ENCODE assay signal across 20 cellular contexts in genomic region chr1:205533729-205534443, GRCh38.
"Had no signal": no experiment of that assay in that cellular context is flagged by ENCODE, and none has a peak within 500 bp of the region (broad histone marks: within the 10 kb centered on the region; RNA-seq: fewer than 3 reads in every experiment).

No MANE protein-coding gene starts in this region.

- H3K4me3 Mint-ChIP-seq: activated T-helper 1 cell treated with anti-CD3 and anti-CD28 coated beads, Interleukin-12 subunit alpha, Interleukin-12 subunit beta, Interleukin-2, Interleukin-4 antibody, amounts not matched to agents 30 ng/mL and 10 ng/mL and 1 ng/mL, durations not matched to agents 14 hours and 24 hours and 36 hours; immature natural killer cell; stimulated activated naive B cell treated with anti-CD40 and anti-IgM and Interleukin-4, amounts not matched to agents 10 μg/mL and 1 μg/mL and 100 μg/mL, for 72 hours; T-helper 1 cell treated with Interleukin-12 subunit alpha and Interleukin-12 subunit beta and Interleukin-4 antibody, amounts not matched to agents 30 μg/mL and 1 μg/mL, for 36 hours had no signal

- H3K36me3 Mint-ChIP-seq: immature natural killer cell; stimulated activated naive B cell treated with anti-CD40 and anti-IgM and Interleukin-4, amounts not matched to agents 10 μg/mL and 1 μg/mL and 100 μg/mL, for 72 hours had no signal

- H3K27ac Mint-ChIP-seq: activated T-helper 1 cell treated with anti-CD3 and anti-CD28 coated beads, Interleukin-12 subunit alpha, Interleukin-12 subunit beta, Interleukin-2, Interleukin-4 antibody, amounts not matched to agents 30 ng/mL and 10 ng/mL and 1 ng/mL, durations not matched to agents 14 hours and 24 hours and 36 hours; immature natural killer cell; stimulated activated naive B cell treated with anti-CD40 and anti-IgM and Interleukin-4, amounts not matched to agents 10 μg/mL and 1 μg/mL and 100 μg/mL, for 72 hours; T-helper 1 cell treated with Interleukin-12 subunit alpha and Interleukin-12 subunit beta and Interleukin-4 antibody, amounts not matched to agents 30 μg/mL and 1 μg/mL, for 36 hours had no signal

- H3K36me3 ChIP-seq: brain microvascular endothelial cell, uterus had no signal

- H3K27ac ChIP-seq: brain microvascular endothelial cell, epithelial cell of prostate, parathyroid adenoma, tibial artery, uterus had no signal

- H3K9me3 ChIP-seq: tibial artery, uterus had no signal

- H3K27me3 ChIP-seq: tibial artery, uterus had no signal

- DNase-seq: activated CD4-positive, alpha-beta T cell treated with anti-CD3 and anti-CD28 coated beads, Interleukin-2, amount 50 U/mL, for 1 hour; activated CD4-positive, CD25-positive, alpha-beta regulatory T cell; anterior cingulate cortex; brain microvascular endothelial cell; effector CD8-positive, alpha-beta T cell; foreskin melanocyte; immature natural killer cell; left cardiac atrium; midbrain; stimulated activated CD4-positive, alpha-beta T cell treated with anti-CD3 and anti-CD28 coated beads, Interleukin-15, amount 100 ng/mL, for 24 hours; stimulated activated CD4-positive, alpha-beta T cell treated with anti-CD3 and anti-CD28 coated beads, Interleukin-4, amount 100 ng/mL, for 1 hour; stimulated activated naive B cell treated with anti-CD40 and anti-IgM and Interleukin-4, amounts not matched to agents 10 μg/mL and 1 μg/mL and 100 μg/mL, for 72 hours had no signal

- H3K4me3 ChIP-seq: lung, tibial artery, uterus had no signal

- FAIRE-seq: TTC549 had no signal

- H3K9ac ChIP-seq: parathyroid adenoma had no signal

- H3K4me1 ChIP-seq: parathyroid adenoma, uterus had no signal

- H3K9me3 Mint-ChIP-seq: activated T-helper 1 cell treated with anti-CD3 and anti-CD28 coated beads, Interleukin-12 subunit alpha, Interleukin-12 subunit beta, Interleukin-2, Interleukin-4 antibody, amounts not matched to agents 30 ng/mL and 10 ng/mL and 1 ng/mL, durations not matched to agents 14 hours and 24 hours and 36 hours; immature natural killer cell; stimulated activated naive B cell treated with anti-CD40 and anti-IgM and Interleukin-4, amounts not matched to agents 10 μg/mL and 1 μg/mL and 100 μg/mL, for 72 hours; T-helper 1 cell treated with Interleukin-12 subunit alpha and Interleukin-12 subunit beta and Interleukin-4 antibody, amounts not matched to agents 30 μg/mL and 1 μg/mL, for 36 hours had no signal
